ENCODE assay signal across 9 cellular contexts in genomic region chr12:45174595-45174994, GRCh38.
"Had no signal": no experiment of that assay in that cellular context is flagged by ENCODE, and none has a peak within 500 bp of the region (broad histone marks: within the 10 kb centered on the region; RNA-seq: fewer than 3 reads in every experiment).

No MANE protein-coding gene starts in this region.

- H3K4me3 ChIP-seq: GM23248, GM23338, HAP-1 had no signal

- DNase-seq: GM23248, GOT3, H7, H9, HCEC 1CT, HFFc6 had no signal

- H3K9ac ChIP-seq: GM23248 had no signal

- H3K36me3 ChIP-seq: HAP-1 had no signal

- H3K4me1 ChIP-seq: HAP-1 had no signal

- H3K4me2 ChIP-seq: GM23338 had no signal

- H3K27ac ChIP-seq: GM23248 had no signal

- H3K9me3 ChIP-seq: HAP-1 had no signal

- ATAC-seq: GM23338, HCT116 had no signal

- H2AFZ ChIP-seq: GM23248, GM23338 had no signal
